Comparison of ENCODE assay signal across 1 cellular context in genomic region chr18:57901819-57902600, GRCh38.
TF ChIP-seq lines count a peak whose summit lies in the region.

No MANE protein-coding gene starts in this region.

TF ChIP-seq in liver, 16 proteins besides CTCF, POLR2A, EP300 and RAD21:
- peak; percentile 18 to 39 for TF ChIP-seq HNF4A (conservative IDR thresholded peaks at IDR 0.05)
- TF ChIP-seq RXRA (IDR thresholded peaks at IDR 0.05) = peak; percentile 67 to 86
- no peak for TF ChIP-seq MAX (IDR thresholded peaks at IDR 0.05)
- no peak for TF ChIP-seq EGR1 (IDR thresholded peaks at IDR 0.05; ENCODE audit: low read depth in 2 of 2)
- TF ChIP-seq JUND (IDR thresholded peaks at IDR 0.05) = peak; percentile 41 to 87
- peak; percentile 41 for TF ChIP-seq SP1 (IDR thresholded peaks at IDR 0.05)
